In the genomic region with DNA sequence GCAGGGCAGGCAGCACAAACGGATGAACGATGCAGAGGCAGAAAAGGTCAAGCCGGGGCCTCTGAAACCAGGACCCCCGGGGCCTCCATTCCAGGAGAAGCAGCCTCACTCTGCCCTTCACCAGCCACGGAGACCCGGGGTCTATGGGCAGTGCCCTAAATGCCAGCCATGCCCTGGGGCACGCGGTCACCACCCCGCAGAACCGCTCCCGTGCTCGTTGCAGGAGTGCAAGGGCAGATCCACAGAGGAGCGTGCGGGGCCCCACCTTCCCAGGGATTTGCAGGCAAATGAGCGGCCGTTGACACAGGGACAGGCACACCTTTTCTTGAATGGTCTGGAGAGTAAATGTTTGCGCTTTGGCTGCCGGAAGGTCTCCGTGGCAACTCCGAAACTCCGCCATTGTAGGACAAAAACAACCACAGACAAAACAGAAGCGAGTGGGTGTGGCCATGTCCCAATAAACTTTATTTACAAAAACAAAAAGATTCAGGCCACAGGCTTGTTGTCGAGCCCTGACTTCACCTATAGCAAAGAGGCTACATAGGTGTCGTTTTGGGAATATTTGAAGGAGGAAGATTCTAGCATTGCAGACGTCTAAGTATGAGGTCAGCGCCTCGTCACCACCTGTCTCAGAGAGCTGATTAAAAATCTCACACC, we compare ENCODE assay signal across 1 cellular context.
TF ChIP-seq lines count a peak whose summit lies in the region.

No MANE protein-coding gene starts in this region.

TF ChIP-seq in HepG2, 621 proteins besides CTCF, POLR2A, EP300 and RAD21 (continued from another document):
- TF ChIP-seq, protein P1, sequence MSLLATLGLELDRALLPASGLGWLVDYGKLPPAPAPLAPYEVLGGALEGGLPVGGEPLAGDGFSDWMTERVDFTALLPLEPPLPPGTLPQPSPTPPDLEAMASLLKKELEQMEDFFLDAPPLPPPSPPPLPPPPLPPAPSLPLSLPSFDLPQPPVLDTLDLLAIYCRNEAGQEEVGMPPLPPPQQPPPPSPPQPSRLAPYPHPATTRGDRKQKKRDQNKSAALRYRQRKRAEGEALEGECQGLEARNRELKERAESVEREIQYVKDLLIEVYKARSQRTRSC (CRISPR knock-in tag; IDR thresholded peaks at IDR 0.05; ENCODE audit: low read depth), result no peak
- TF ChIP-seq ZNF562 (CRISPR knock-in tag; IDR thresholded peaks at IDR 0.05; ENCODE audit: borderline replicate concordance) (no peak), ZFP1 (CRISPR knock-in tag; IDR thresholded peaks at IDR 0.05) (no peak), HMGA1 (CRISPR knock-in tag; conservative IDR thresholded peaks at IDR 0.05) (no peak), NFE2L2 (IDR thresholded peaks at IDR 0.05; ENCODE audit: low read length) (no peak)
- TF ChIP-seq, protein P2, sequence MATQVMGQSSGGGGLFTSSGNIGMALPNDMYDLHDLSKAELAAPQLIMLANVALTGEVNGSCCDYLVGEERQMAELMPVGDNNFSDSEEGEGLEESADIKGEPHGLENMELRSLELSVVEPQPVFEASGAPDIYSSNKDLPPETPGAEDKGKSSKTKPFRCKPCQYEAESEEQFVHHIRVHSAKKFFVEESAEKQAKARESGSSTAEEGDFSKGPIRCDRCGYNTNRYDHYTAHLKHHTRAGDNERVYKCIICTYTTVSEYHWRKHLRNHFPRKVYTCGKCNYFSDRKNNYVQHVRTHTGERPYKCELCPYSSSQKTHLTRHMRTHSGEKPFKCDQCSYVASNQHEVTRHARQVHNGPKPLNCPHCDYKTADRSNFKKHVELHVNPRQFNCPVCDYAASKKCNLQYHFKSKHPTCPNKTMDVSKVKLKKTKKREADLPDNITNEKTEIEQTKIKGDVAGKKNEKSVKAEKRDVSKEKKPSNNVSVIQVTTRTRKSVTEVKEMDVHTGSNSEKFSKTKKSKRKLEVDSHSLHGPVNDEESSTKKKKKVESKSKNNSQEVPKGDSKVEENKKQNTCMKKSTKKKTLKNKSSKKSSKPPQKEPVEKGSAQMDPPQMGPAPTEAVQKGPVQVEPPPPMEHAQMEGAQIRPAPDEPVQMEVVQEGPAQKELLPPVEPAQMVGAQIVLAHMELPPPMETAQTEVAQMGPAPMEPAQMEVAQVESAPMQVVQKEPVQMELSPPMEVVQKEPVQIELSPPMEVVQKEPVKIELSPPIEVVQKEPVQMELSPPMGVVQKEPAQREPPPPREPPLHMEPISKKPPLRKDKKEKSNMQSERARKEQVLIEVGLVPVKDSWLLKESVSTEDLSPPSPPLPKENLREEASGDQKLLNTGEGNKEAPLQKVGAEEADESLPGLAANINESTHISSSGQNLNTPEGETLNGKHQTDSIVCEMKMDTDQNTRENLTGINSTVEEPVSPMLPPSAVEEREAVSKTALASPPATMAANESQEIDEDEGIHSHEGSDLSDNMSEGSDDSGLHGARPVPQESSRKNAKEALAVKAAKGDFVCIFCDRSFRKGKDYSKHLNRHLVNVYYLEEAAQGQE (IDR thresholded peaks at IDR 0.05; ENCODE audit: borderline replicate concordance in 1 of 2, low read depth in 1 of 2, low read length in 2 of 2), result no peak
